ENCODE assay signal across 6 cellular contexts in genomic region chrX:1192196-1192595, GRCh38. TPM values are rescaled to one million over a fixed set of nuclear protein-coding genes. Genes with fewer than 3 reads are reported as not detected.
"Had no signal": no experiment of that assay in that cellular context is flagged by ENCODE, and none has a peak within 500 bp of the region (broad histone marks: within the 10 kb centered on the region; RNA-seq: fewer than 3 reads in every experiment).

No MANE protein-coding gene starts in this region.

RNA-seq across cellular contexts. Expression of gene CRLF2, which starts 20.3 kb away (rescaled TPM):
- total RNA-seq: K562, PC-3, Peyer's patch, Right ventricle myocardium superior, SJSA1 had no signal
- polyA plus RNA-seq: K562, SK-N-SH had no signal
